ENCODE assay signal across 1 cellular context in genomic region chr7:66099232-66099550, GRCh38.
TF ChIP-seq lines count a peak whose summit lies in the region.

No MANE protein-coding gene starts in this region.

TF ChIP-seq in IMR-90, 13 proteins besides CTCF, POLR2A, EP300 and RAD21:
- TF ChIP-seq FOS (IDR thresholded peaks at IDR 0.05; ENCODE audit: low read depth, low read length) = no peak
- no peak for TF ChIP-seq BHLHE40 (IDR thresholded peaks at IDR 0.05; ENCODE audit: low read depth, low read length)
- TF ChIP-seq CEBPB (IDR thresholded peaks at IDR 0.05; ENCODE audit: low read depth, low read length) = no peak
- TF ChIP-seq, protein P1, sequence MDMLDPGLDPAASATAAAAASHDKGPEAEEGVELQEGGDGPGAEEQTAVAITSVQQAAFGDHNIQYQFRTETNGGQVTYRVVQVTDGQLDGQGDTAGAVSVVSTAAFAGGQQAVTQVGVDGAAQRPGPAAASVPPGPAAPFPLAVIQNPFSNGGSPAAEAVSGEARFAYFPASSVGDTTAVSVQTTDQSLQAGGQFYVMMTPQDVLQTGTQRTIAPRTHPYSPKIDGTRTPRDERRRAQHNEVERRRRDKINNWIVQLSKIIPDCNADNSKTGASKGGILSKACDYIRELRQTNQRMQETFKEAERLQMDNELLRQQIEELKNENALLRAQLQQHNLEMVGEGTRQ (IDR thresholded peaks at IDR 0.05; ENCODE audit: low read depth, low read length) = no peak
- no peak; the same call in 1 of the 2 replicates for TF ChIP-seq MAZ (IDR thresholded peaks at IDR 0.05; ENCODE audit: borderline replicate concordance, low read depth, low read length)
- TF ChIP-seq MAFK (IDR thresholded peaks at IDR 0.05; ENCODE audit: low read depth, low read length) = no peak
- no peak for TF ChIP-seq SMC3 (IDR thresholded peaks at IDR 0.05; ENCODE audit: low read depth, low read length)
- TF ChIP-seq CHD1 (IDR thresholded peaks at IDR 0.05; ENCODE audit: low read depth, low read length) = no peak
- TF ChIP-seq, protein P2, sequence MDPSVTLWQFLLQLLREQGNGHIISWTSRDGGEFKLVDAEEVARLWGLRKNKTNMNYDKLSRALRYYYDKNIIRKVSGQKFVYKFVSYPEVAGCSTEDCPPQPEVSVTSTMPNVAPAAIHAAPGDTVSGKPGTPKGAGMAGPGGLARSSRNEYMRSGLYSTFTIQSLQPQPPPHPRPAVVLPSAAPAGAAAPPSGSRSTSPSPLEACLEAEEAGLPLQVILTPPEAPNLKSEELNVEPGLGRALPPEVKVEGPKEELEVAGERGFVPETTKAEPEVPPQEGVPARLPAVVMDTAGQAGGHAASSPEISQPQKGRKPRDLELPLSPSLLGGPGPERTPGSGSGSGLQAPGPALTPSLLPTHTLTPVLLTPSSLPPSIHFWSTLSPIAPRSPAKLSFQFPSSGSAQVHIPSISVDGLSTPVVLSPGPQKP (IDR thresholded peaks at IDR 0.05; ENCODE audit: borderline replicate concordance, low read depth, low read length) = no peak
- TF ChIP-seq NFE2L2 (IDR thresholded peaks at IDR 0.05; ENCODE audit: low read depth, low read length) = no peak
- no peak for TF ChIP-seq MXI1 (IDR thresholded peaks at IDR 0.05; ENCODE audit: borderline replicate concordance, low read depth, low read length)
- TF ChIP-seq RCOR1 (IDR thresholded peaks at IDR 0.05; ENCODE audit: insufficient replicate concordance, low read length) = no peak
- TF ChIP-seq RFX5 (IDR thresholded peaks at IDR 0.05; ENCODE audit: low read depth, low read length) = no peak
TF ChIP-seq in IMR-90: peak in this region for 0.
